ENCODE assay signal across 1 cellular context in genomic region chr22:39457047-39457545, GRCh38.
TF ChIP-seq lines count a peak whose summit lies in the region.

No MANE protein-coding gene starts in this region.

TF ChIP-seq in IMR-90, 13 proteins besides CTCF, POLR2A, EP300 and RAD21 (continued from another document):
- TF ChIP-seq USF2 (IDR thresholded peaks at IDR 0.05; ENCODE audit: low read depth, low read length) (no peak), CHD1 (IDR thresholded peaks at IDR 0.05; ENCODE audit: low read depth, low read length) (no peak), CEBPB (IDR thresholded peaks at IDR 0.05; ENCODE audit: low read depth, low read length) (no peak), MAFK (IDR thresholded peaks at IDR 0.05; ENCODE audit: low read depth, low read length) (no peak), ELK1 (IDR thresholded peaks at IDR 0.05; ENCODE audit: borderline replicate concordance, low read depth, low read length) (no peak), NFE2L2 (IDR thresholded peaks at IDR 0.05; ENCODE audit: low read depth, low read length) (no peak), RFX5 (IDR thresholded peaks at IDR 0.05; ENCODE audit: low read depth, low read length) (no peak), RCOR1 (IDR thresholded peaks at IDR 0.05; ENCODE audit: insufficient replicate concordance, low read length) (no peak), SMC3 (IDR thresholded peaks at IDR 0.05; ENCODE audit: low read depth, low read length) (no peak), MAZ (IDR thresholded peaks at IDR 0.05; ENCODE audit: borderline replicate concordance, low read depth, low read length) (no peak), MXI1 (IDR thresholded peaks at IDR 0.05; ENCODE audit: borderline replicate concordance, low read depth, low read length) (no peak), BHLHE40 (IDR thresholded peaks at IDR 0.05; ENCODE audit: low read depth, low read length) (no peak)
